In genomic region chr6:43146709-43147108, GRCh38 we compare ENCODE assay signal across 18 cellular contexts. TPM values are rescaled to one million over a fixed set of nuclear protein-coding genes. Genes with fewer than 3 reads are reported as not detected.
A peak's percentile ranks its signal among the peaks of the same experiment; 100 is the strongest.
DNase-seq lines count a peak whose midpoint lies in the region; ATAC-seq, FAIRE-seq and TF ChIP-seq lines count a peak whose summit lies in the region.
"Had no signal": no experiment of that assay in that cellular context is flagged by ENCODE, and none has a peak within 500 bp of the region (broad histone marks: within the 10 kb centered on the region; RNA-seq: fewer than 3 reads in every experiment).

No MANE protein-coding gene starts in this region.

- peaks cover 24% of the 10 kb centered on the region for H3K36me3 Mint-ChIP-seq in endothelial cell (ENCODE audit: low read depth, unreplicated experiment)

- ATAC-seq in HepG2 (no peak), right lobe of liver (no peak), psoas muscle (peak in 2 of 4 donors; percentile 1), GM21367 (IDR thresholded peaks at IDR 0.05; ENCODE audit: unreplicated experiment) (no peak), HG03135 (IDR thresholded peaks at IDR 0.05; ENCODE audit: unreplicated experiment) (no peak)

- no peak overlapping the region for H3K9ac ChIP-seq in HepG2 (ENCODE audit: insufficient read depth, low read depth, low read length)
- H3K9ac ChIP-seq: BLaER1 had no signal

- BruUV-seq in HepG2 (replicated peaks; lab: Mats Ljungman, UMichigan) = no TSS peak

- no peak overlapping the region for H3K27ac Mint-ChIP-seq in endothelial cell (ENCODE audit: unreplicated experiment)
- H3K27ac Mint-ChIP-seq: CD4-positive, alpha-beta T cell; H9 had no signal

- no peak overlapping the region for H2AFZ ChIP-seq in HepG2 (ENCODE audit: low read length)

- H3K9me3 ChIP-seq in HepG2 (ENCODE audit: low read length) = no peaks in the 10 kb centered on the region
- no peaks in the 10 kb centered on the region for H3K9me3 ChIP-seq in right lobe of liver
- H3K9me3 ChIP-seq in psoas muscle = no peaks in the 10 kb centered on the region
- H3K9me3 ChIP-seq: BLaER1 had no signal

- no peak for DNase-seq in HepG2 (ENCODE audit: low spot score)
- no peak for DNase-seq in right lobe of liver
- no peak for DNase-seq in endothelial cell (ENCODE audit: low spot score)
- no peak for DNase-seq in psoas muscle
- DNase-seq in AG20443 (ENCODE audit: low spot score) = no peak
- DNase-seq: AML-193; CD4-positive, alpha-beta T cell; DMS153; DMS79 treated with DMSO at 0.1 percent for 48 hours; EL; GOT3; H9 had no signal

- in situ Hi-C loops in HepG2 (cut with HindIII; ENCODE audit: extremely low pct_ligation_motif_present, low pct_unique_long_range_greater_than_20kb) = no loop called here

- TF ChIP-seq POLR2A in HepG2 (IDR thresholded peaks at IDR 0.05; ENCODE audit: insufficient read depth in 1 of 2, low read depth in 2 of 2, low read length in 2 of 2) (no peak), right lobe of liver (IDR thresholded peaks at IDR 0.05) (no peak)

- H3K79me2 ChIP-seq in HepG2 (ENCODE audit: insufficient read depth, low read length) = no peaks in the 10 kb centered on the region

- peaks cover 43% of the 10 kb centered on the region for H3K4me1 ChIP-seq in HepG2 (ENCODE audit: insufficient read depth, low read length)
- peaks cover 0 to 20% (median 0%) of the 10 kb centered on the region in 4 donors for H3K4me1 ChIP-seq in right lobe of liver
- H3K4me1 ChIP-seq in psoas muscle = peaks cover 21% of the 10 kb centered on the region

- no peaks in the 10 kb centered on the region for H3K9me3 Mint-ChIP-seq in endothelial cell (ENCODE audit: unreplicated experiment)
- H3K9me3 Mint-ChIP-seq: CD4-positive, alpha-beta T cell; H9 had no signal

- no peaks in the 10 kb centered on the region for H3K27me3 ChIP-seq in HepG2 (ENCODE audit: control insufficient read depth in 1 of 2, insufficient read depth in 2 of 2, low read length in 2 of 2)
- H3K27me3 ChIP-seq in right lobe of liver = no peaks in the 10 kb centered on the region
- no peaks in the 10 kb centered on the region for H3K27me3 ChIP-seq in psoas muscle (ENCODE audit: insufficient read depth in 3 of 3, low read length in 2 of 3)
- H3K27me3 ChIP-seq: BLaER1 had no signal

- POLR2A ChIA-PET in HepG2 (lab: Yijun Ruan, JAX) = interaction anchor here (1.5 kb wide), 1 partner anchor 86 kb away, joined by 5 read pairs; no protein-coding TSS in a partner anchor

- CTCF ChIA-PET in HepG2 (lab: Yijun Ruan, JAX; ENCODE audit: low intra/inter-chr PET ratio, low total read pairs) = no interaction called here

- WGBS in HepG2 (ENCODE audit: low lambda C conversion rate) = 97% methylated on average over 4 of the region's 6 CpGs
- 58% methylated on average over 4 of the region's 6 CpGs for WGBS in right lobe of liver (ENCODE audit: insufficient coverage, low coverage, low lambda C conversion rate, missing lambda C conversion rate)
- WGBS in psoas muscle, 3 donors = 83 to 90% (median 89%) methylated on average over 6 of the region's 6 CpGs

- no peaks in the 10 kb centered on the region for H4K20me1 ChIP-seq in HepG2 (ENCODE audit: insufficient read depth, low read length)
- H4K20me1 ChIP-seq: BLaER1 had no signal

- intact Hi-C loops in HepG2 (cut with micrococcal nuclease; ENCODE audit: unreplicated experiment) = no loop called here
- intact Hi-C loops in right lobe of liver (cut with DNase I) = loop anchor here in 1 of 2 donors (10.0 kb wide), 1 partner anchor 242 kb away; no protein-coding TSS in a partner anchor
- intact Hi-C loops in psoas muscle (cut with DNase I) = no loop called here

- no peak overlapping the region for H3K4me2 ChIP-seq in HepG2 (ENCODE audit: low read depth, low read length)
- H3K4me2 ChIP-seq: BLaER1 had no signal

- peaks cover 10 to 13% of the 10 kb centered on the region in 2 experiments; a peak in 3 of 5 replicates for H3K36me3 ChIP-seq in HepG2 (replicated peaks in 1 of 2; ENCODE audit: control insufficient read depth in 1 of 2, insufficient read depth in 2 of 2, low read length in 2 of 2)
- no peaks in the 10 kb centered on the region for H3K36me3 ChIP-seq in right lobe of liver
- H3K36me3 ChIP-seq in psoas muscle (ENCODE audit: insufficient read depth in 1 of 2, low read depth in 1 of 2) = no peaks in the 10 kb centered on the region

- TF ChIP-seq EP300 in HepG2 (IDR thresholded peaks at IDR 0.05; ENCODE audit: low read depth in 2 of 2, low read length in 2 of 2) (no peak), HepG2 (CRISPR knock-in tag; IDR thresholded peaks at IDR 0.05; ENCODE audit: borderline replicate concordance) (no peak)

- FAIRE-seq in HepG2 (lab: Jason Lieb, UNC) = no peak
- FAIRE-seq: G401.6, GM12891 had no signal

- peaks cover 2% of the 10 kb centered on the region for H3K27me3 Mint-ChIP-seq in endothelial cell (ENCODE audit: unreplicated experiment)
- H3K27me3 Mint-ChIP-seq: CD4-positive, alpha-beta T cell had no signal

- H3K4me3 ChIP-seq in HepG2 (replicated peaks in 1 of 3; ENCODE audit: insufficient read depth in 1 of 3, low read depth in 2 of 3, low read length in 3 of 3) (no peak overlapping the region), right lobe of liver (no peak overlapping the region), psoas muscle (peak overlapping the region; percentile 50)
- H3K4me3 ChIP-seq: BLaER1 had no signal

- TF ChIP-seq CTCF in HepG2 (CRISPR knock-in tag; IDR thresholded peaks at IDR 0.05) (no peak), right lobe of liver (IDR thresholded peaks at IDR 0.05) (no peak), endothelial cell (IDR thresholded peaks at IDR 0.05; ENCODE audit: unreplicated experiment) (no peak), psoas muscle (IDR thresholded peaks at IDR 0.05) (no peak)

- H3K4me3 Mint-ChIP-seq in endothelial cell (ENCODE audit: unreplicated experiment) = peak overlapping the region; percentile 31
- H3K4me3 Mint-ChIP-seq: CD4-positive, alpha-beta T cell; H9 had no signal

- no peak for TF ChIP-seq RAD21 in HepG2 (CRISPR knock-in tag; IDR thresholded peaks at IDR 0.05)

- H3K27ac ChIP-seq in HepG2 (ENCODE audit: extremely low read length, insufficient read depth, low read length) (no peak overlapping the region), right lobe of liver (no peak overlapping the region), psoas muscle (peak overlapping the region; percentile 84)
- H3K27ac ChIP-seq: 22Rv1, BLaER1 had no signal

- peaks cover 6% of the 10 kb centered on the region for H3K4me1 Mint-ChIP-seq in endothelial cell (ENCODE audit: unreplicated experiment)

RNA-seq across cellular contexts. Expression of gene SRF, which starts 24.4 kb away (rescaled TPM):
- total RNA-seq in HepG2 (2016; rRNA removed; fragmentation: Illumina TruSeq; extraction: Trizol) (21.0 and 25.5 TPM in 2 replicates), right lobe of liver (10 to 100 TPM in 4 of 6 experiments, 1 to 10 TPM in 2; 4.9 to 17.0 (median 11.3) TPM), endothelial cell (ENCODE audit: unreplicated experiment) (31.3 TPM), psoas muscle (10 to 100 TPM; 36.4 to 46.6 (median 40.1) TPM)
- 4.5 and 4.8 TPM in 2 replicates for total RNA-seq in HepG2 (2016; cell fraction: cytosol; rRNA removed; fragmentation: Illumina TruSeq; extraction: Trizol; ENCODE audit: low read depth)
- total RNA-seq in HepG2 (2016; cell fraction: insoluble cytoplasmic fraction; rRNA removed; fragmentation: Illumina TruSeq; extraction: Trizol) = 19.0 and 26.0 TPM in 2 replicates
- total RNA-seq in HepG2 (2016; cell fraction: membrane; rRNA removed; fragmentation: Illumina TruSeq; extraction: Trizol) = 20.6 and 21.0 TPM in 2 replicates
- total RNA-seq in HepG2 (2016; cell fraction: nucleus; rRNA removed; fragmentation: Illumina TruSeq; extraction: Trizol) = 15.5 and 17.7 TPM in 2 replicates
- polyA plus RNA-seq in HepG2 (2011; rRNA removed) (44.1 and 45.7 TPM in 2 replicates), psoas muscle (10 to 100 TPM; 26.3 to 57.7 (median 34.7) TPM)
- 30.8 and 42.8 TPM in 2 replicates for polyA plus RNA-seq in HepG2 (2011; cell fraction: cytosol; rRNA removed)
- polyA plus RNA-seq in HepG2 (2011; cell fraction: nucleus; rRNA removed) = 50.7 and 72.8 TPM in 2 replicates
- 18.6 and 23.1 TPM in 2 replicates for polyA plus RNA-seq in HepG2 (2012)
- 5.2 and 5.4 TPM in 2 replicates for polyA plus RNA-seq in HepG2 (2016; cell fraction: cytosol; fragmentation: Illumina TruSeq; extraction: Trizol; ENCODE audit: low read depth)
- 26.4 and 31.7 TPM in 2 replicates for polyA plus RNA-seq in HepG2 (2016; cell fraction: insoluble cytoplasmic fraction; fragmentation: Illumina TruSeq; extraction: Trizol; ENCODE audit: low read depth)
- 19.0 and 19.4 TPM in 2 replicates for polyA plus RNA-seq in HepG2 (2016; cell fraction: membrane; fragmentation: Illumina TruSeq; extraction: Trizol; ENCODE audit: low read depth)
- polyA plus RNA-seq in HepG2 (2016; cell fraction: nucleus; fragmentation: Illumina TruSeq; extraction: Trizol; ENCODE audit: insufficient read depth, low read depth) = 33.8 and 35.3 TPM in 2 replicates
- 59.4 and 75.9 TPM in 2 replicates for polyA minus RNA-seq in HepG2 (2011; rRNA and poly(A)+ RNA removed; ENCODE audit: low replicate concordance)
- 19.9 and 20.3 TPM in 2 replicates for polyA minus RNA-seq in HepG2 (2011; cell fraction: cytosol; rRNA and poly(A)+ RNA removed)
- polyA minus RNA-seq in HepG2 (2011; cell fraction: nucleus; rRNA and poly(A)+ RNA removed) = 20.2 and 21.3 TPM in 2 replicates

RNA-seq across cellular contexts. Expression of gene CUL9, which starts 35.3 kb away (rescaled TPM):
- total RNA-seq in HepG2 (2016; rRNA removed; fragmentation: Illumina TruSeq; extraction: Trizol) (10.5 and 11.4 TPM in 2 replicates), right lobe of liver (10 to 100 TPM; 14.4 to 17.7 (median 15.2) TPM), endothelial cell (ENCODE audit: unreplicated experiment) (55.4 TPM), psoas muscle (10 to 100 TPM in 2 of 4 donors, 1 to 10 TPM in 2; 6.5 to 10.9 (median 9.6) TPM)
- total RNA-seq in HepG2 (2016; cell fraction: cytosol; rRNA removed; fragmentation: Illumina TruSeq; extraction: Trizol; ENCODE audit: low read depth) = 2.5 and 3.7 TPM in 2 replicates
- total RNA-seq in HepG2 (2016; cell fraction: insoluble cytoplasmic fraction; rRNA removed; fragmentation: Illumina TruSeq; extraction: Trizol) = 8.8 and 14.5 TPM in 2 replicates
- total RNA-seq in HepG2 (2016; cell fraction: membrane; rRNA removed; fragmentation: Illumina TruSeq; extraction: Trizol) = 3.3 and 4.2 TPM in 2 replicates
- 18.4 and 18.7 TPM in 2 replicates for total RNA-seq in HepG2 (2016; cell fraction: nucleus; rRNA removed; fragmentation: Illumina TruSeq; extraction: Trizol)
- polyA plus RNA-seq in HepG2 (2011; rRNA removed) (13.7 and 15.3 TPM in 2 replicates), psoas muscle (10 to 100 TPM in 2 of 3 donors, 1 to 10 TPM in 1; 6.3 to 10.8 (median 10.7) TPM)
- 4.9 and 5.0 TPM in 2 replicates for polyA plus RNA-seq in HepG2 (2011; cell fraction: cytosol; rRNA removed)
- polyA plus RNA-seq in HepG2 (2011; cell fraction: nucleus; rRNA removed) = 123 and 139 TPM in 2 replicates
- polyA plus RNA-seq in HepG2 (2012) = 9.9 and 12.7 TPM in 2 replicates
- polyA plus RNA-seq in HepG2 (2016; cell fraction: cytosol; fragmentation: Illumina TruSeq; extraction: Trizol; ENCODE audit: low read depth) = 1.2 and 1.5 TPM in 2 replicates
- polyA plus RNA-seq in HepG2 (2016; cell fraction: insoluble cytoplasmic fraction; fragmentation: Illumina TruSeq; extraction: Trizol; ENCODE audit: low read depth) = 6.8 and 7.5 TPM in 2 replicates
- polyA plus RNA-seq in HepG2 (2016; cell fraction: membrane; fragmentation: Illumina TruSeq; extraction: Trizol; ENCODE audit: low read depth) = 1.9 and 2.7 TPM in 2 replicates
- 44.2 and 47.7 TPM in 2 replicates for polyA plus RNA-seq in HepG2 (2016; cell fraction: nucleus; fragmentation: Illumina TruSeq; extraction: Trizol; ENCODE audit: insufficient read depth, low read depth)
- 19.3 and 22.3 TPM in 2 replicates for polyA minus RNA-seq in HepG2 (2011; rRNA and poly(A)+ RNA removed; ENCODE audit: low replicate concordance)
- polyA minus RNA-seq in HepG2 (2011; cell fraction: cytosol; rRNA and poly(A)+ RNA removed) = 4.7 and 5.5 TPM in 2 replicates
- polyA minus RNA-seq in HepG2 (2011; cell fraction: nucleus; rRNA and poly(A)+ RNA removed) = 30.8 and 32.9 TPM in 2 replicates
